In the genomic region with DNA sequence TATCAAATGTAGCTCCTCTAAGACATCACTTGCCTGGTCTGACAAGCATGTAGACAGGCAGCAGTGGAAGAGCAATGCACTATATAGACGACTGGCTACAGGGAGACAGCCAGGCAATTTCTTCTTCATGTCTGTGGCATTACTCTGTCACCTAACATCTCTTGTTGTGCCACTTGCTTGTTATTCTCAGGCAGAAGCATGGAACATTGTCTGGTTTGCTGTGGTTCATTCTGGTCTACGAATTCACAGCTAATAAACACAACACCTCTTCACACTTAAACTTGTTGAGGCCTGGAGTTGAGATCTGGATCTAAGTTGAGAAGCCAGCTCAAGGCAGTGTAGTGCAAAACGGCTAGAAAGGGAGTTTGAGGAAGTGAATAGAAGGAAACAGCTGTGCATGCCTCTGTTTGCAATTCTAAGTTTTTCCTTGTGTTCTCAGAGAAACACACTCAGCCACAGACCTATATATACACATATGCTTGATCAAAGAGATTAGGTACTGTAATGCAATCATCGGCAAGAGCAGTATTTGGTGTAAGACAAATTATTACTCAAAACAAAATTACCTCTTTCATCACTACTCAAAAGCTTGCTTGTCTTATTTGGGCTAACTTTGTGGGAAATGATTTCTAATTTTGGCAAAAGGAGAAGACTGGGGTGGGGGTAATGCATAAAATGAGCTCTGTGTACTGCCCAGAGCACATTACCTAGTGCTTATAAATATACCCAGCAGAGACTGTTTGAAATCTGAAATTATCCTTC, we compare ENCODE assay signal across 8 cellular contexts.
DNase-seq lines count a peak whose midpoint lies in the region; ATAC-seq and FAIRE-seq lines count a peak whose summit lies in the region.

No MANE protein-coding gene starts in this region.

- intact Hi-C loops in activated T-helper 2 cell treated with anti-CD3 and anti-CD28 coated beads, Interferon-gamma antibody, Interleukin-2, Interleukin-4, amounts not matched to agents 10 μg/mL and 5 μg/mL and 100 μg/mL, durations not matched to agents 14 hours and 24 hours and 36 hours (cut with micrococcal nuclease): loop anchor here (1.0 to 10.0 kb wide), 8 partner anchors 53 to 1241 kb away; a partner anchor contains a TSS

- FAIRE-seq in RCC 7860 (lab: Jason Lieb, UNC): no peak

- ATAC-seq in GM21367 (IDR thresholded peaks at IDR 0.05; ENCODE audit: unreplicated experiment) (peak; percentile 93), HG03558 (IDR thresholded peaks at IDR 0.05; ENCODE audit: extremely low read depth, unreplicated experiment) (peak; percentile 79), naive B cell (ENCODE audit: low read depth in 2 of 2) (peak; percentile 88 to 89)

- no peaks in the 10 kb centered on the region for H3K9me3 Mint-ChIP-seq in activated T-helper 2 cell treated with anti-CD3 and anti-CD28 coated beads, Interferon-gamma antibody, Interleukin-2, Interleukin-4, amounts not matched to agents 10 μg/mL and 5 μg/mL and 100 μg/mL, durations not matched to agents 14 hours and 24 hours and 36 hours
- H3K9me3 Mint-ChIP-seq in naive B cell: no peaks in the 10 kb centered on the region

- peaks cover 25% of the 10 kb centered on the region for H3K4me1 Mint-ChIP-seq in activated T-helper 2 cell treated with anti-CD3 and anti-CD28 coated beads, Interferon-gamma antibody, Interleukin-2, Interleukin-4, amounts not matched to agents 10 μg/mL and 5 μg/mL and 100 μg/mL, durations not matched to agents 14 hours and 24 hours and 36 hours (ENCODE audit: low read depth)
- peaks cover 48 to 51% (median 50%) of the 10 kb centered on the region in 3 donors for H3K4me1 Mint-ChIP-seq in naive B cell

- H3K4me3 Mint-ChIP-seq in activated T-helper 2 cell treated with anti-CD3 and anti-CD28 coated beads, Interferon-gamma antibody, Interleukin-2, Interleukin-4, amounts not matched to agents 10 μg/mL and 5 μg/mL and 100 μg/mL, durations not matched to agents 14 hours and 24 hours and 36 hours (ENCODE audit: low read depth): peak overlapping the region; percentile 11
- H3K4me3 Mint-ChIP-seq in naive B cell: peak overlapping the region in 7 of 8 donors; percentile 42 to 86 (median 65)

- no peaks in the 10 kb centered on the region for H3K27me3 Mint-ChIP-seq in activated T-helper 2 cell treated with anti-CD3 and anti-CD28 coated beads, Interferon-gamma antibody, Interleukin-2, Interleukin-4, amounts not matched to agents 10 μg/mL and 5 μg/mL and 100 μg/mL, durations not matched to agents 14 hours and 24 hours and 36 hours (ENCODE audit: low read depth)
- no peaks in the 10 kb centered on the region for H3K27me3 Mint-ChIP-seq in naive B cell

- H3K36me3 Mint-ChIP-seq in activated T-helper 2 cell treated with anti-CD3 and anti-CD28 coated beads, Interferon-gamma antibody, Interleukin-2, Interleukin-4, amounts not matched to agents 10 μg/mL and 5 μg/mL and 100 μg/mL, durations not matched to agents 14 hours and 24 hours and 36 hours (ENCODE audit: low read depth): no peaks in the 10 kb centered on the region
- H3K36me3 Mint-ChIP-seq in naive B cell: peaks cover 8 to 20% of the 10 kb centered on the region in 2 donors

- peak overlapping the region; percentile 52 for H3K27ac Mint-ChIP-seq in activated T-helper 2 cell treated with anti-CD3 and anti-CD28 coated beads, Interferon-gamma antibody, Interleukin-2, Interleukin-4, amounts not matched to agents 10 μg/mL and 5 μg/mL and 100 μg/mL, durations not matched to agents 14 hours and 24 hours and 36 hours
- peak overlapping the region; percentile 48 to 87 (median 82) for H3K27ac Mint-ChIP-seq in naive B cell

- DNase-seq in DMS53 treated with DMSO at 0.1 percent for 48 hours (lab: John Stamatoyannopoulos, UW; ENCODE audit: unreplicated experiment) (peak; percentile 44), naive B cell (peak; percentile 35), NCI-H226 (no peak), AG08396 (ENCODE audit: low spot score) (no peak), RCC 7860 (ENCODE audit: low spot score) (no peak)
- no peak for DNase-seq in activated T-helper 2 cell treated with anti-CD3 and anti-CD28 coated beads, Interferon-gamma antibody, Interleukin-2, Interleukin-4, amounts not matched to agents 10 μg/mL and 5 μg/mL and 100 μg/mL, durations not matched to agents 14 hours and 24 hours and 36 hours (ENCODE audit: low spot score)

Comparison
In these comparisons a context has a peak if more than half of its experiments do, and no peak if none do; other contexts are left out.
1. DNase-seq: peak in DMS53 treated with DMSO at 0.1 percent for 48 hours (single experiment) and naive B cell (single experiment); none in activated T-helper 2 cell treated with anti-CD3 and anti-CD28 coated beads, Interferon-gamma antibody, Interleukin-2, Interleukin-4, amounts not matched to agents 10 μg/mL and 5 μg/mL and 100 μg/mL, durations not matched to agents 14 hours and 24 hours and 36 hours (single experiment), NCI-H226 (single experiment), AG08396 (single experiment) and RCC 7860 (single experiment).
2. Peak in every context shown above with its lines, with median percentiles within 50 percentile points of each other: ATAC-seq.